11 cellular contexts compared by ENCODE assay signal in genomic region chr6:33081098-33081824, GRCh38. TPM values are rescaled to one million over a fixed set of nuclear protein-coding genes. Genes with fewer than 3 reads are reported as not detected.
DNase-seq lines count a peak whose midpoint lies in the region; ATAC-seq and TF ChIP-seq lines count a peak whose summit lies in the region.
"Had no signal": no experiment of that assay in that cellular context is flagged by ENCODE, and none has a peak within 500 bp of the region (broad histone marks: within the 10 kb centered on the region; RNA-seq: fewer than 3 reads in every experiment).

No MANE protein-coding gene starts in this region.

- H3K27ac ChIP-seq in parathyroid adenoma (peak overlapping the region; percentile 77), MM.1S (ENCODE audit: low read length) (no peak overlapping the region)

- POLR2A ChIA-PET in WTC11 (lab: Charles Lee), result interaction anchor here (1.9 to 2.6 kb wide), 2 partner anchors 37 to 110 kb away, joined by 13 to 16 read pairs; no protein-coding TSS in a partner anchor

- H3K4me3 Mint-ChIP-seq in WTC11 (peak overlapping the region; percentile 94), glutamatergic neuron (ENCODE audit: unreplicated experiment) (peak overlapping the region; percentile 96)

- no peaks in the 10 kb centered on the region for H3F3A ChIP-seq in MM.1S (ENCODE audit: insufficient read depth, low read length)

- no peak for DNase-seq in AG10803 (ENCODE audit: low read depth)
- DNase-seq in WTC11 (ENCODE audit: low spot score), result no peak
- DNase-seq in glutamatergic neuron, result peak; percentile 17
- DNase-seq in MM.1S, result no peak
- no peak for DNase-seq in CD1c-positive myeloid dendritic cell (ENCODE audit: extremely low spot score)
- no peak for DNase-seq in NCI-H1930 (lab: John Stamatoyannopoulos, UW)
- DNase-seq: activated gamma-delta T cell treated with Interleukin-2 at 50 U/mL for 16 hours; SIG-M5; stimulated activated naive CD4-positive, alpha-beta T cell had no signal

- H3K27ac Mint-ChIP-seq in WTC11 (peak overlapping the region; percentile 97), glutamatergic neuron (ENCODE audit: unreplicated experiment) (peak overlapping the region; percentile 14)

- ATAC-seq in WTC11 (no peak; the same call in 1 of the 2 replicates), GM19324 (IDR thresholded peaks at IDR 0.05; ENCODE audit: low FRiP score, unreplicated experiment) (no peak)

- H3K36me3 ChIP-seq in parathyroid adenoma (ENCODE audit: control insufficient read depth, insufficient read depth, low read length), result no peaks in the 10 kb centered on the region
- no peaks in the 10 kb centered on the region for H3K36me3 ChIP-seq in MM.1S (replicated peaks; ENCODE audit: insufficient read depth, low read length)

- peaks cover 20% of the 10 kb centered on the region for H3K27me3 Mint-ChIP-seq in WTC11 (ENCODE audit: low read depth)
- H3K27me3 Mint-ChIP-seq in glutamatergic neuron (ENCODE audit: unreplicated experiment), result peaks cover 4% of the 10 kb centered on the region

- H3K79me2 ChIP-seq in parathyroid adenoma, result no peaks in the 10 kb centered on the region
- no peaks in the 10 kb centered on the region for H3K79me2 ChIP-seq in MM.1S (ENCODE audit: low read length)

- no peak for TF ChIP-seq CTCF in AG10803 (conservative IDR thresholded peaks at IDR 0.05; ENCODE audit: low read length)
- no peak for TF ChIP-seq CTCF in WTC11 (IDR thresholded peaks at IDR 0.05)
- no peak for TF ChIP-seq CTCF in glutamatergic neuron (IDR thresholded peaks at IDR 0.05; ENCODE audit: partially characterized antibody, unreplicated experiment)
- TF ChIP-seq CTCF in parathyroid adenoma (IDR thresholded peaks at IDR 0.05), result no peak
- TF ChIP-seq CTCF in MM.1S (IDR thresholded peaks at IDR 0.05; ENCODE audit: low read length), result no peak

- no peaks in the 10 kb centered on the region for H4K20me1 ChIP-seq in MM.1S (ENCODE audit: insufficient read depth, low read length)

- no peaks in the 10 kb centered on the region for H3K27me3 ChIP-seq in parathyroid adenoma (ENCODE audit: control insufficient read depth, insufficient read depth, low read length)
- no peaks in the 10 kb centered on the region for H3K27me3 ChIP-seq in MM.1S (replicated peaks; ENCODE audit: insufficient read depth, low read length)

- H3K9me3 Mint-ChIP-seq in WTC11 (no peaks in the 10 kb centered on the region), glutamatergic neuron (ENCODE audit: unreplicated experiment) (peaks cover 10% of the 10 kb centered on the region)

- no peaks in the 10 kb centered on the region for H3K9me2 ChIP-seq in MM.1S (replicated peaks; ENCODE audit: insufficient read depth, low read length)

- peaks cover 31% of the 10 kb centered on the region for H3K4me1 Mint-ChIP-seq in WTC11
- peaks cover 5% of the 10 kb centered on the region for H3K4me1 Mint-ChIP-seq in glutamatergic neuron (ENCODE audit: low read depth, unreplicated experiment)

- peak overlapping the region; percentile 50 for H3K4me3 ChIP-seq in AG10803 (ENCODE audit: low read length)
- peak overlapping the region; percentile 60 for H3K4me3 ChIP-seq in parathyroid adenoma (ENCODE audit: low read depth, low read length)
- no peak overlapping the region for H3K4me3 ChIP-seq in MM.1S (ENCODE audit: low read length)

- H2AFZ ChIP-seq in parathyroid adenoma, result peak overlapping the region; percentile 98
- H2AFZ ChIP-seq in MM.1S (ENCODE audit: low read length), result no peak overlapping the region

- H3K9me3 ChIP-seq in parathyroid adenoma (ENCODE audit: control insufficient read depth, low read length) (no peaks in the 10 kb centered on the region), MM.1S (replicated peaks; ENCODE audit: insufficient read depth, low read length) (no peaks in the 10 kb centered on the region)

- CTCF ChIA-PET in WTC11 (lab: Charles Lee), result interaction anchor here (0.8 to 5.9 kb wide), 22 partner anchors 8 to 196 kb away, joined by 3 to 68 read pairs (median 8); partner anchors contain the start of genes B3GALT4, HLA-DOA and HLA-DPA1

- H3K36me3 Mint-ChIP-seq in WTC11 (peaks cover 17% of the 10 kb centered on the region), glutamatergic neuron (ENCODE audit: unreplicated experiment) (peaks cover 11% of the 10 kb centered on the region)

- H3K4me1 ChIP-seq in parathyroid adenoma, result no peaks in the 10 kb centered on the region
- 0 out of 2 replicates have a peak, but pooled peaks cover 3% of the 10 kb centered on the region for H3K4me1 ChIP-seq in MM.1S (ENCODE audit: low read length)

- H3K9ac ChIP-seq in parathyroid adenoma (no peak overlapping the region), MM.1S (ENCODE audit: low read length) (no peak overlapping the region)

- H3K4me2 ChIP-seq in parathyroid adenoma (ENCODE audit: low read length), result peak overlapping the region; percentile 78
- H3K4me2 ChIP-seq in MM.1S (ENCODE audit: low read depth, low read length), result no peak overlapping the region

TF ChIP-seq in WTC11, 78 proteins besides CTCF, POLR2A, EP300 and RAD21 (continues in another document):
- no peak for TF ChIP-seq TCF7 (CRISPR knock-in tag; IDR thresholded peaks at IDR 0.05; ENCODE audit: low read depth)
- no peak for TF ChIP-seq CBFB (CRISPR knock-in tag; IDR thresholded peaks at IDR 0.05; ENCODE audit: low read depth)
- TF ChIP-seq ZNF425 (CRISPR knock-in tag; conservative IDR thresholded peaks at IDR 0.05), result no peak
- no peak for TF ChIP-seq CREM (CRISPR knock-in tag; IDR thresholded peaks at IDR 0.05)
- no peak for TF ChIP-seq ZNF121 (CRISPR knock-in tag; IDR thresholded peaks at IDR 0.05)
- no peak for TF ChIP-seq ARID4B (CRISPR knock-in tag; IDR thresholded peaks at IDR 0.05; ENCODE audit: borderline replicate concordance)
- TF ChIP-seq ZNF396 (CRISPR knock-in tag; IDR thresholded peaks at IDR 0.05; ENCODE audit: borderline replicate concordance), result no peak
- TF ChIP-seq FOXP1 (CRISPR knock-in tag; IDR thresholded peaks at IDR 0.05; ENCODE audit: borderline replicate concordance), result no peak
- no peak for TF ChIP-seq OVOL2 (CRISPR knock-in tag; IDR thresholded peaks at IDR 0.05; ENCODE audit: borderline replicate concordance)
- no peak for TF ChIP-seq E2F4 (CRISPR knock-in tag; IDR thresholded peaks at IDR 0.05; ENCODE audit: borderline replicate concordance, low read depth)
- no peak for TF ChIP-seq GTF2I (CRISPR knock-in tag; conservative IDR thresholded peaks at IDR 0.05)
- no peak for TF ChIP-seq MYBL2 (CRISPR knock-in tag; IDR thresholded peaks at IDR 0.05)

RNA-seq across cellular contexts. Expression of gene HLA-DPB1, which starts 5.5 kb away (rescaled TPM):
- total RNA-seq in WTC11 (2021) (18.0 to 23.9 TPM (median 21.3 TPM) in 3 replicates), glutamatergic neuron (ENCODE audit: unreplicated experiment) (4.7 TPM)

RNA-seq across cellular contexts. Expression of gene HLA-DPA1, which starts 7.8 kb away (rescaled TPM):
- total RNA-seq in WTC11 (2021) (4.4 to 5.4 TPM (median 4.9 TPM) in 3 replicates), glutamatergic neuron (ENCODE audit: unreplicated experiment) (1.0 TPM)
